ENCODE assay signal across 23 cellular contexts in genomic region chr22:43163241-43163795, GRCh38. TPM values are rescaled to one million over a fixed set of nuclear protein-coding genes. Genes with fewer than 3 reads are reported as not detected.
DNase-seq lines count a peak whose midpoint lies in the region; ATAC-seq and TF ChIP-seq lines count a peak whose summit lies in the region.
"Had no signal": no experiment of that assay in that cellular context is flagged by ENCODE, and none has a peak within 500 bp of the region (broad histone marks: within the 10 kb centered on the region; RNA-seq: fewer than 3 reads in every experiment).

No MANE protein-coding gene starts in this region.

- H3K9me2 ChIP-seq in DOHH2 (replicated peaks; ENCODE audit: control insufficient read depth, low read length): no peaks in the 10 kb centered on the region

- CTCF ChIA-PET in T-cell (lab: Charles Lee): no interaction called here

- 33% methylated on average over 1 of the region's 18 CpGs for WGBS in suprapubic skin
- 82% methylated on average over 2 to 18 of the region's 18 CpGs for WGBS in body of pancreas, 2 donors
- 80 to 83% methylated on average over 2 to 17 of the region's 18 CpGs for WGBS in testis, 2 donors

- H3K4me1 ChIP-seq in DOHH2 (ENCODE audit: control insufficient read depth, low read length) (peaks cover 10% of the 10 kb centered on the region), suprapubic skin (peaks cover 47% of the 10 kb centered on the region), body of pancreas (peaks cover 13% of the 10 kb centered on the region), testis (peaks cover 12% of the 10 kb centered on the region)

- no peak for DNase-seq in central memory CD8-positive, alpha-beta T cell (ENCODE audit: low spot score in 2 of 2)
- DNase-seq in memory B cell (ENCODE audit: low spot score in 2 of 2) (no peak), suprapubic skin (ENCODE audit: low spot score in 2 of 2) (no peak), T-cell (no peak), body of pancreas (no peak), testis (no peak), left colon (no peak)
- DNase-seq: activated CD4-positive, alpha-beta memory T cell treated with anti-CD3 and anti-CD28 coated beads for 36 hours; activated CD4-positive, CD25-positive, alpha-beta regulatory T cell; activated effector memory CD4-positive, alpha-beta T cell treated with anti-CD3 and anti-CD28 coated beads, Interleukin-2, amount 50 U/mL, for 16 hours; activated naive CD8-positive, alpha-beta T cell treated with anti-CD3 and anti-CD28 coated beads, Interleukin-2, amount 50 U/mL, for 24 hours; CD4-positive, alpha-beta memory T cell; H7; head of caudate nucleus; left cardiac atrium; midbrain; NCI-H2171; NCI-H524 treated with DMSO at 0.1 percent for 48 hours; nephron progenitor cell; T1000 had no signal

- H3K9me3 Mint-ChIP-seq in central memory CD8-positive, alpha-beta T cell: no peaks in the 10 kb centered on the region
- H3K9me3 Mint-ChIP-seq in memory B cell (no peaks in the 10 kb centered on the region), T-cell (no peaks in the 10 kb centered on the region)
- H3K9me3 Mint-ChIP-seq: activated CD4-positive, alpha-beta memory T cell treated with anti-CD3 and anti-CD28 coated beads for 36 hours; activated naive CD8-positive, alpha-beta T cell treated with anti-CD3 and anti-CD28 coated beads, Interleukin-2, amount 50 U/mL, for 24 hours; CD4-positive, alpha-beta memory T cell; nephron progenitor cell had no signal

- peak overlapping the region; percentile 26 for H3K27ac Mint-ChIP-seq in central memory CD8-positive, alpha-beta T cell (ENCODE audit: low read depth)
- peak overlapping the region; percentile 22 for H3K27ac Mint-ChIP-seq in memory B cell
- no peak overlapping the region for H3K27ac Mint-ChIP-seq in T-cell
- H3K27ac Mint-ChIP-seq: activated CD4-positive, alpha-beta memory T cell treated with anti-CD3 and anti-CD28 coated beads for 36 hours; activated naive CD8-positive, alpha-beta T cell treated with anti-CD3 and anti-CD28 coated beads, Interleukin-2, amount 50 U/mL, for 24 hours had no signal

- TF ChIP-seq CTCF in DOHH2 (IDR thresholded peaks at IDR 0.05; ENCODE audit: low read depth, low read length, poor library complexity, severe bottlenecking): no peak
- no peak for TF ChIP-seq CTCF in suprapubic skin (IDR thresholded peaks at IDR 0.05)
- TF ChIP-seq CTCF in body of pancreas (IDR thresholded peaks at IDR 0.05): no peak
- no peak for TF ChIP-seq CTCF in testis (IDR thresholded peaks at IDR 0.05)

- no peaks in the 10 kb centered on the region for H3K27me3 Mint-ChIP-seq in central memory CD8-positive, alpha-beta T cell
- H3K27me3 Mint-ChIP-seq in memory B cell (peaks cover 1% of the 10 kb centered on the region), T-cell (no peaks in the 10 kb centered on the region)
- H3K27me3 Mint-ChIP-seq: activated CD4-positive, alpha-beta memory T cell treated with anti-CD3 and anti-CD28 coated beads for 36 hours; activated naive CD8-positive, alpha-beta T cell treated with anti-CD3 and anti-CD28 coated beads, Interleukin-2, amount 50 U/mL, for 24 hours; CD4-positive, alpha-beta memory T cell had no signal

- ATAC-seq in central memory CD8-positive, alpha-beta T cell (replicated peaks; ENCODE audit: extremely low read depth, poor library complexity, severe bottlenecking): no peak
- ATAC-seq in memory B cell (ENCODE audit: low read depth) (no peak), T-cell (replicated peaks in 1 of 4) (no peak), body of pancreas (no peak), left colon (no peak)
- ATAC-seq: activated naive CD8-positive, alpha-beta T cell treated with anti-CD3 and anti-CD28 coated beads, Interleukin-2, amount 50 U/mL, for 24 hours had no signal

- TF ChIP-seq EP300 in suprapubic skin (IDR thresholded peaks at IDR 0.05): no peak

- H4K20me1 ChIP-seq in DOHH2 (ENCODE audit: control insufficient read depth, insufficient read depth, low read depth, low read length): no peaks in the 10 kb centered on the region

- H3K36me3 ChIP-seq in DOHH2 (ENCODE audit: control insufficient read depth, low read length) (peaks cover 8% of the 10 kb centered on the region), suprapubic skin (peaks cover 47% of the 10 kb centered on the region), body of pancreas (replicated peaks in 1 of 2; ENCODE audit: insufficient read depth in 1 of 2, low read depth in 2 of 2) (no peaks in the 10 kb centered on the region), testis (ENCODE audit: low read depth, missing control alignments) (no peaks in the 10 kb centered on the region)
- H3K36me3 ChIP-seq: colonic mucosa had no signal

- no peak overlapping the region for H3K27ac ChIP-seq in DOHH2 (ENCODE audit: low read depth, low read length)
- H3K27ac ChIP-seq in suprapubic skin: peak overlapping the region; percentile 65
- no peak overlapping the region for H3K27ac ChIP-seq in body of pancreas
- H3K27ac ChIP-seq in testis: peak overlapping the region in 1 of 2 donors; percentile 7
- H3K27ac ChIP-seq: colonic mucosa had no signal

- H3K9me3 ChIP-seq in DOHH2 (ENCODE audit: control insufficient read depth, insufficient read depth, low read length) (no peaks in the 10 kb centered on the region), suprapubic skin (no peaks in the 10 kb centered on the region), body of pancreas (no peaks in the 10 kb centered on the region), testis (no peaks in the 10 kb centered on the region)
- H3K9me3 ChIP-seq: colonic mucosa had no signal

- peaks cover 8% of the 10 kb centered on the region for H3K36me3 Mint-ChIP-seq in central memory CD8-positive, alpha-beta T cell (ENCODE audit: insufficient read depth)
- H3K36me3 Mint-ChIP-seq in memory B cell (peaks cover 4% of the 10 kb centered on the region), T-cell (peaks cover 13% of the 10 kb centered on the region)

- H3K4me3 ChIP-seq in DOHH2 (ENCODE audit: low read length) (no peak overlapping the region), suprapubic skin (no peak overlapping the region), body of pancreas (no peak overlapping the region), testis (no peak overlapping the region)
- H3K4me3 ChIP-seq: colonic mucosa had no signal

- POLR2A ChIA-PET in T-cell (lab: Charles Lee): interaction anchor here in 1 of 2 donors (0.5 kb wide), 1 partner anchor 66 kb away, joined by 4 read pairs; no protein-coding TSS in a partner anchor

- no peak for TF ChIP-seq POLR2A in suprapubic skin (IDR thresholded peaks at IDR 0.05)
- no peak for TF ChIP-seq POLR2A in body of pancreas (IDR thresholded peaks at IDR 0.05)
- TF ChIP-seq POLR2A in testis (IDR thresholded peaks at IDR 0.05): no peak

- H3K27me3 ChIP-seq in DOHH2 (ENCODE audit: control insufficient read depth, low read length) (peaks cover 17% of the 10 kb centered on the region), suprapubic skin (no peaks in the 10 kb centered on the region), body of pancreas (no peaks in the 10 kb centered on the region), testis (no peaks in the 10 kb centered on the region)
- H3K27me3 ChIP-seq: colonic mucosa had no signal

- H3F3A ChIP-seq in DOHH2 (ENCODE audit: control insufficient read depth, insufficient read depth): no peaks in the 10 kb centered on the region

- intact Hi-C loops in body of pancreas (cut with DNase I) (no loop called here), testis (cut with DNase I; ENCODE audit: low total_unique reads) (no loop called here), left colon (cut with DNase I, micrococcal nuclease) (no loop called here)

- H3K79me2 ChIP-seq in DOHH2 (ENCODE audit: control insufficient read depth, low read length): no peaks in the 10 kb centered on the region

- no peak overlapping the region for H3K4me3 Mint-ChIP-seq in central memory CD8-positive, alpha-beta T cell
- H3K4me3 Mint-ChIP-seq in memory B cell: no peak overlapping the region
- no peak overlapping the region for H3K4me3 Mint-ChIP-seq in T-cell
- H3K4me3 Mint-ChIP-seq: activated CD4-positive, alpha-beta memory T cell treated with anti-CD3 and anti-CD28 coated beads for 36 hours; activated naive CD8-positive, alpha-beta T cell treated with anti-CD3 and anti-CD28 coated beads, Interleukin-2, amount 50 U/mL, for 24 hours; CD4-positive, alpha-beta memory T cell; nephron progenitor cell had no signal

- peak overlapping the region; percentile 37 for H3K4me2 ChIP-seq in DOHH2 (ENCODE audit: low read length)

- peaks cover 17% of the 10 kb centered on the region for H3K4me1 Mint-ChIP-seq in central memory CD8-positive, alpha-beta T cell
- H3K4me1 Mint-ChIP-seq in memory B cell (peaks cover 11% of the 10 kb centered on the region), T-cell (peaks cover 2 to 15% (median 2%) of the 10 kb centered on the region in 3 donors)
- H3K4me1 Mint-ChIP-seq: activated naive CD8-positive, alpha-beta T cell treated with anti-CD3 and anti-CD28 coated beads, Interleukin-2, amount 50 U/mL, for 24 hours had no signal

RNA-seq across cellular contexts. Expression of gene TSPO, which starts 12.0 kb away (rescaled TPM):
- total RNA-seq in suprapubic skin (100 to 1,000 TPM; 346 to 897 (median 746) TPM), T-cell (100 to 1,000 TPM in 3 of 5 donors, 10 to 100 TPM in 2; 50.2 to 128 (median 101) TPM), body of pancreas (100 to 1,000 TPM; 113 to 225 TPM), testis (10 to 100 TPM; 68.7 to 92.5 TPM), left colon (100 to 1,000 TPM; 250 to 259 TPM)
- 42.8 TPM for polyA plus RNA-seq in testis (ENCODE audit: insufficient read depth, low read depth, low replicate concordance)

RNA-seq across cellular contexts. Expression of gene MCAT, which starts 20.1 kb away (rescaled TPM):
- total RNA-seq in suprapubic skin (10 to 100 TPM; 21.1 to 38.0 (median 25.2) TPM), T-cell (10 to 100 TPM in 3 of 5 donors, 1 to 10 TPM in 2; 6.5 to 13.3 (median 10.6) TPM), body of pancreas (10 to 100 TPM; 28.8 to 50.8 TPM), testis (10 to 100 TPM; 43.1 to 46.5 TPM), left colon (10 to 100 TPM; 15.2 to 19.7 TPM)
- 25.4 TPM for polyA plus RNA-seq in testis (ENCODE audit: insufficient read depth, low read depth, low replicate concordance)

RNA-seq across cellular contexts. Expression of gene TTLL12, which starts 23.6 kb away (rescaled TPM):
- 10 to 100 TPM; 43.6 to 93.9 (median 81.4) TPM for total RNA-seq in suprapubic skin
- 10 to 100 TPM; 17.1 to 38.1 (median 33.8) TPM for total RNA-seq in T-cell
- 10 to 100 TPM; 21.0 to 25.1 TPM for total RNA-seq in body of pancreas
- total RNA-seq in testis: 100 to 1,000 TPM; 111 to 175 TPM
- 62.0 TPM for polyA plus RNA-seq in testis (ENCODE audit: insufficient read depth, low read depth, low replicate concordance)
- 10 to 100 TPM; 79.5 to 91.6 TPM for total RNA-seq in left colon

RNA-seq across cellular contexts. Expression of gene BIK, which starts 52.8 kb away (rescaled TPM):
- total RNA-seq in suprapubic skin (10 to 100 TPM in 1 of 4 donors, 1 to 10 TPM in 3; 6.1 to 11.3 (median 7.3) TPM), T-cell (1 to 10 TPM; 2.0 to 3.2 (median 2.7) TPM), body of pancreas (10 to 100 TPM in 1 of 2 donors, 1 to 10 TPM in 1; 1.6 to 11.5 TPM), testis (1 to 10 TPM; 7.2 to 9.6 TPM), left colon (10 to 100 TPM; 22.6 to 23.0 TPM)
- polyA plus RNA-seq in testis (ENCODE audit: insufficient read depth, low read depth, low replicate concordance): 2.5 TPM
- total RNA-seq: left cardiac atrium had no signal
- polyA plus RNA-seq: AG04450 had no signal

Comparison
In these comparisons a context has a peak if more than half of its experiments do, and no peak if none do; other contexts are left out.
1. H3K27ac Mint-ChIP-seq: peak in central memory CD8-positive, alpha-beta T cell (single experiment) and memory B cell (single experiment); none in T-cell (0 of 2).